23 cellular contexts compared by ENCODE assay signal in the genomic region with DNA sequence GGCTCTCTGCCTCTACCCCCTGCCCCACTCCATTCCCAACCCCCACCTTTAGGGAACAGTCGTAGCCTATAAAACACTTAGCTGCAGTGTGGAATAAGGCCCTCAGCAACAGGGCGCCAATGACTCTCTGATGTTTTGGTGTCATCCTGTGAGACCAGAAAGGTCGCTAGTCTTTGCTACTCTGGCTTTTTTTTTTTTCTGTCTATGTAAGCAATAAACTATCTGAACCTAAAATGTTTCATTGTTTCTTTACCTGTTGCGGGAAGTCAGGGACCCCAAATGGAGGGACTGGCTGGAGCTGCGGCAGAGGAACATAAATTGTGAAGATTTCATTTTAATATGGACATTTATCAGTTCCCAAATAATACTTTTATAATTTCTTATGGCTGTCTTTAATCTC.
A peak's percentile ranks its signal among the peaks of the same experiment; 100 is the strongest.
DNase-seq lines count a peak whose midpoint lies in the region; ATAC-seq, FAIRE-seq and TF ChIP-seq lines count a peak whose summit lies in the region.
"Had no signal": no experiment of that assay in that cellular context is flagged by ENCODE, and none has a peak within 500 bp of the region (broad histone marks: within the 10 kb centered on the region; RNA-seq: fewer than 3 reads in every experiment).

No MANE protein-coding gene starts in this region.

- H3K4me1 ChIP-seq in HepG2 (ENCODE audit: insufficient read depth, low read length) = no peaks in the 10 kb centered on the region
- peaks cover 0 to 4% (median 0%) of the 10 kb centered on the region in 4 donors for H3K4me1 ChIP-seq in right lobe of liver
- no peaks in the 10 kb centered on the region for H3K4me1 ChIP-seq in K562 (replicated peaks in 1 of 2; ENCODE audit: control insufficient read depth in 2 of 2, insufficient read depth in 2 of 2, low read length in 2 of 2)
- H3K4me1 ChIP-seq: BE2C, BLaER1 had no signal

- TF ChIP-seq POLR2A in HepG2 (IDR thresholded peaks at IDR 0.05; ENCODE audit: insufficient read depth in 1 of 2, low read depth in 2 of 2, low read length in 2 of 2) = no peak
- TF ChIP-seq POLR2A in right lobe of liver (IDR thresholded peaks at IDR 0.05) = no peak
- TF ChIP-seq POLR2A in K562 (conservative IDR thresholded peaks at IDR 0.05) = no peak

- TF ChIP-seq RAD21 in HepG2 (CRISPR knock-in tag; IDR thresholded peaks at IDR 0.05) (no peak), K562 (CRISPR knock-in tag; conservative IDR thresholded peaks at IDR 0.05 in 1 of 2, IDR thresholded peaks at IDR 0.05 in 1 of 2) (no peak)

- H3K9me3 ChIP-seq in HepG2 (ENCODE audit: low read length) (peaks cover 17% of the 10 kb centered on the region; the same call in 1 of the 2 replicates), right lobe of liver (no peaks in the 10 kb centered on the region), K562 (replicated peaks; ENCODE audit: control insufficient read depth, insufficient read depth, low read depth, low read length) (no peaks in the 10 kb centered on the region)
- H3K9me3 ChIP-seq: BE2C had no signal

- CTCF ChIA-PET in HepG2 (lab: Yijun Ruan, JAX; ENCODE audit: low intra/inter-chr PET ratio, low total read pairs) = no interaction called here
- CTCF ChIA-PET in K562 (lab: Yijun Ruan, JAX; ENCODE audit: low intra/inter-chr PET ratio) = no interaction called here

- in situ Hi-C loops in HepG2 (cut with HindIII; ENCODE audit: extremely low pct_ligation_motif_present, low pct_unique_long_range_greater_than_20kb) = no loop called here
- in situ Hi-C loops in K562 (cut with MboI) = no loop called here

- H3K9me1 ChIP-seq in K562 (ENCODE audit: control insufficient read depth, insufficient read depth, low read length) = no peaks in the 10 kb centered on the region

- POLR2A ChIA-PET in HepG2 (lab: Yijun Ruan, JAX) = no interaction called here
- POLR2A ChIA-PET in K562 (lab: Yijun Ruan, JAX) = no interaction called here

- 0 out of 2 replicates have a peak, but pooled peaks cover under 1% of the 10 kb centered on the region for H4K20me1 ChIP-seq in HepG2 (ENCODE audit: insufficient read depth, low read length)
- H4K20me1 ChIP-seq in K562 (replicated peaks; ENCODE audit: control insufficient read depth, insufficient read depth, low read length) = no peaks in the 10 kb centered on the region
- H4K20me1 ChIP-seq: BLaER1 had no signal

- H3K36me3 ChIP-seq in HepG2 (replicated peaks in 1 of 2; ENCODE audit: control insufficient read depth in 1 of 2, insufficient read depth in 2 of 2, low read length in 2 of 2) (no peaks in the 10 kb centered on the region), right lobe of liver (no peaks in the 10 kb centered on the region), K562 (ENCODE audit: control insufficient read depth, insufficient read depth, low read length) (no peaks in the 10 kb centered on the region)
- H3K36me3 ChIP-seq: BE2C, BLaER1 had no signal

- H3K27ac ChIP-seq in HepG2 (ENCODE audit: extremely low read length, insufficient read depth, low read length) (no peak overlapping the region), right lobe of liver (no peak overlapping the region), K562 (ENCODE audit: extremely low read depth, low read depth, low read length) (no peak overlapping the region)
- H3K27ac ChIP-seq: 22Rv1, BLaER1 had no signal

- WGBS in HepG2 (ENCODE audit: low lambda C conversion rate) = 26% methylated on average over 5 of the region's 5 CpGs
- 89% methylated on average over 4 of the region's 5 CpGs for WGBS in right lobe of liver (ENCODE audit: insufficient coverage, low coverage, low lambda C conversion rate, missing lambda C conversion rate)
- 0% methylated on average over 5 of the region's 5 CpGs for WGBS in K562 (ENCODE audit: insufficient coverage, low coverage, missing lambda C conversion rate)

- H3K4me2 ChIP-seq in HepG2 (ENCODE audit: low read depth, low read length) (no peak overlapping the region), K562 (ENCODE audit: insufficient read depth, low read length) (no peak overlapping the region)
- H3K4me2 ChIP-seq: BLaER1 had no signal

- H2AFZ ChIP-seq in HepG2 (ENCODE audit: low read length) (no peak overlapping the region), K562 (ENCODE audit: low read depth, low read length) (no peak overlapping the region)

- no peak for FAIRE-seq in HepG2 (lab: Jason Lieb, UNC)
- no peak for FAIRE-seq in K562 (lab: Jason Lieb, UNC)
- FAIRE-seq: GM12878, GM12892, GM18507 had no signal

- H3K9ac ChIP-seq in HepG2 (ENCODE audit: insufficient read depth, low read depth, low read length) (no peak overlapping the region), K562 (ENCODE audit: insufficient read depth in 1 of 2, low read depth in 2 of 2, low read length in 2 of 2) (no peak overlapping the region)
- H3K9ac ChIP-seq: BLaER1 had no signal

- H3K4me3 ChIP-seq in HepG2 (replicated peaks in 1 of 3; ENCODE audit: insufficient read depth in 1 of 3, low read depth in 2 of 3, low read length in 3 of 3) (no peak overlapping the region), right lobe of liver (no peak overlapping the region), K562 (no peak overlapping the region)
- H3K4me3 ChIP-seq: BLaER1, GM12878 had no signal

- DNase-seq in HepG2 (ENCODE audit: low spot score) (no peak), right lobe of liver (no peak), K562 (ENCODE audit: extremely low read depth in 1 of 4, low spot score in 3 of 4) (no peak)
- no peak for DNase-seq in activated T-cell treated with anti-CD3 and anti-CD28 coated beads, Interleukin-2, amount 50 U/mL, for 1 hour
- DNase-seq: ACHN; BE2C; C1 segment of cervical spinal cord; CD4-positive, alpha-beta memory T cell; CD4-positive, CD25-positive, alpha-beta regulatory T cell; CD8-positive, alpha-beta memory T cell; COR-L47; DMS 273 treated with DMSO at 0.1 percent for 48 hours; DMS153; DMS79; DND-41; EL; GDM1 had no signal

- no peak for TF ChIP-seq EP300 in HepG2 (IDR thresholded peaks at IDR 0.05; ENCODE audit: low read depth in 2 of 2, low read length in 2 of 2)
- TF ChIP-seq EP300 in HepG2 (CRISPR knock-in tag; IDR thresholded peaks at IDR 0.05; ENCODE audit: borderline replicate concordance) = no peak
- no peak for TF ChIP-seq EP300 in K562 (IDR thresholded peaks at IDR 0.05; ENCODE audit: low read length)

- no peaks in the 10 kb centered on the region for H3K27me3 ChIP-seq in HepG2 (ENCODE audit: control insufficient read depth in 1 of 2, insufficient read depth in 2 of 2, low read length in 2 of 2)
- no peaks in the 10 kb centered on the region for H3K27me3 ChIP-seq in right lobe of liver
- no peaks in the 10 kb centered on the region for H3K27me3 ChIP-seq in K562 (ENCODE audit: control insufficient read depth in 2 of 2, insufficient read depth in 2 of 2, low read length in 2 of 2)
- H3K27me3 ChIP-seq: BE2C, BLaER1 had no signal

- no peaks in the 10 kb centered on the region for H3K79me2 ChIP-seq in HepG2 (ENCODE audit: insufficient read depth, low read length)
- H3K79me2 ChIP-seq in K562 (ENCODE audit: control insufficient read depth, insufficient read depth, low read length) = no peaks in the 10 kb centered on the region

- ATAC-seq in HepG2 (no peak), right lobe of liver (no peak), K562 (no peak), HG02973 (IDR thresholded peaks at IDR 0.05; ENCODE audit: unreplicated experiment) (no peak)
- ATAC-seq: GM12878 had no signal

- BruUV-seq in HepG2 (replicated peaks; lab: Mats Ljungman, UMichigan) (no TSS peak), K562 (replicated peaks; lab: Mats Ljungman, UMichigan) (no TSS peak)

- intact Hi-C loops in HepG2 (cut with micrococcal nuclease; ENCODE audit: unreplicated experiment) (no loop called here), right lobe of liver (cut with DNase I) (no loop called here), K562 (cut with micrococcal nuclease) (no loop called here)

- TF ChIP-seq CTCF in HepG2 (CRISPR knock-in tag; IDR thresholded peaks at IDR 0.05) = no peak
- no peak for TF ChIP-seq CTCF in right lobe of liver (IDR thresholded peaks at IDR 0.05)
- no peak for TF ChIP-seq CTCF in K562 (IDR thresholded peaks at IDR 0.05 in 2 of 3, conservative IDR thresholded peaks at IDR 0.05 in 1 of 3; ENCODE audit: insufficient read depth in 2 of 3, low read depth in 1 of 3, low read length in 3 of 3)

TF ChIP-seq in HepG2, 621 proteins besides CTCF, POLR2A, EP300 and RAD21:
- TF ChIP-seq MAFK (conservative IDR thresholded peaks at IDR 0.05 in 1 of 2, IDR thresholded peaks at IDR 0.05 in 1 of 2; ENCODE audit: low read length in 2 of 2) = peak; percentile 65 to 86; a peak in 3 of 4 replicates
- TF ChIP-seq MAFF (IDR thresholded peaks at IDR 0.05; ENCODE audit: low read depth, low read length) = peak; percentile 79
- no peak for TF ChIP-seq ZNF333 (CRISPR knock-in tag; IDR thresholded peaks at IDR 0.05; ENCODE audit: borderline replicate concordance)
- no peak for TF ChIP-seq NCOA1 (CRISPR knock-in tag; IDR thresholded peaks at IDR 0.05)
- TF ChIP-seq ZNF343 (CRISPR knock-in tag; IDR thresholded peaks at IDR 0.05) = no peak

TF ChIP-seq in K562, 482 proteins besides CTCF, POLR2A, EP300 and RAD21:
- TF ChIP-seq TEAD4 (IDR thresholded peaks at IDR 0.05; ENCODE audit: low read length) = no peak
- no peak for TF ChIP-seq TEAD4 (CRISPR knock-in tag; IDR thresholded peaks at IDR 0.05; ENCODE audit: borderline replicate concordance)
- TF ChIP-seq ZNF316 (IDR thresholded peaks at IDR 0.05) = peak; percentile 19; the same call in 1 of the 2 replicates
- TF ChIP-seq BRF1 (IDR thresholded peaks at IDR 0.05; ENCODE audit: borderline replicate concordance, extremely low read depth, insufficient read length) = no peak

Comparison
In these comparisons a context has a peak if more than half of its experiments do, and no peak if none do; other contexts are left out.
1. Of the 241 proteins assayed by ChIP-seq in both HepG2 and K562: peak only in HepG2: MAFF and MAFK; only in K562: none; in both: none; in neither: 239.